10 cellular contexts compared by ENCODE assay signal in genomic region chr3:133487920-133488540, GRCh38.
DNase-seq lines count a peak whose midpoint lies in the region; ATAC-seq and TF ChIP-seq lines count a peak whose summit lies in the region.
"Had no signal": no experiment of that assay in that cellular context is flagged by ENCODE, and none has a peak within 500 bp of the region (broad histone marks: within the 10 kb centered on the region; RNA-seq: fewer than 3 reads in every experiment).

No MANE protein-coding gene starts in this region.

- no peaks in the 10 kb centered on the region for H3K36me3 ChIP-seq in heart left ventricle

- ATAC-seq in heart left ventricle, result no peak
- no peak for ATAC-seq in GM19351 (IDR thresholded peaks at IDR 0.05; ENCODE audit: unreplicated experiment)
- ATAC-seq in HG03342 (IDR thresholded peaks at IDR 0.05; ENCODE audit: unreplicated experiment), result no peak

- TF ChIP-seq CTCF in heart left ventricle (IDR thresholded peaks at IDR 0.05) (peak; percentile 40 to 72 (median 62)), foreskin fibroblast (IDR thresholded peaks at IDR 0.05; ENCODE audit: low read depth, low read length) (peak; percentile 43)

- no peak overlapping the region for H3K27ac ChIP-seq in heart left ventricle

- H3K4me1 ChIP-seq in heart left ventricle, result no peaks in the 10 kb centered on the region

- H3K4me3 ChIP-seq in heart left ventricle (no peak overlapping the region), foreskin fibroblast (ENCODE audit: low read depth in 1 of 2, low read length in 2 of 2) (no peak overlapping the region)

- WGBS in heart left ventricle, 4 donors, result 87 to 92% (median 88%) methylated on average over 1 of the region's 1 CpG

- no peaks in the 10 kb centered on the region for H3K27me3 ChIP-seq in heart left ventricle

- H3K9me3 ChIP-seq in heart left ventricle, result peaks cover 0 to 17% (median 4%) of the 10 kb centered on the region in 12 donors

- intact Hi-C loops in heart left ventricle (cut with DNase I) (loop anchor here in 3 of 10 donors (5.0 to 10.0 kb wide), 2 partner anchors 87 to 89 kb away; partner anchors contain the start of gene CDV3 (in 1 of the 3)), cardiac septum (cut with DNase I) (loop anchor here (5.0 kb wide), 1 partner anchor 89 kb away; no protein-coding TSS in a partner anchor)

- no peak for TF ChIP-seq POLR2A in heart left ventricle (IDR thresholded peaks at IDR 0.05)

- DNase-seq in heart left ventricle, result no peak
- DNase-seq in cardiac septum (ENCODE audit: low spot score), result no peak
- peak; percentile 37 to 43 for DNase-seq in activated CD8-positive, alpha-beta memory T cell treated with anti-CD3 and anti-CD28 coated beads for 4 hours (ENCODE audit: low read depth in 2 of 2)
- DNase-seq in foreskin fibroblast, result peak in 1 of 2 donors; percentile 67
- peak in 2 of 3 experiments; percentile 36 to 49 for DNase-seq in stimulated activated CD4-positive, alpha-beta T cell treated with anti-CD3 and anti-CD28 coated beads, TNF-alpha, amount 100 ng/mL, for 4 hours (ENCODE audit: low read depth in 3 of 3)
- no peak for DNase-seq in NCI-H1417 treated with DMSO at 0.1 percent for 48 hours (lab: John Stamatoyannopoulos, UW)
- DNase-seq: activated naive CD8-positive, alpha-beta T cell treated with anti-CD3 and anti-CD28 coated beads, Interleukin-2, amount 10 ng/mL, durations not matched to agents 7 days and 5 days; stimulated activated naive B cell treated with anti-CD40 and anti-IgM and Interleukin-4, amounts not matched to agents 10 μg/mL and 1 μg/mL and 100 μg/mL, for 72 hours had no signal

Comparison
In these comparisons a context has a peak if more than half of its experiments do, and no peak if none do; other contexts are left out.
1. DNase-seq: peak in activated CD8-positive, alpha-beta memory T cell treated with anti-CD3 and anti-CD28 coated beads for 4 hours (2 of 2) and stimulated activated CD4-positive, alpha-beta T cell treated with anti-CD3 and anti-CD28 coated beads, TNF-alpha, amount 100 ng/mL, for 4 hours (2 of 3); none in heart left ventricle (0 of 5), cardiac septum (single experiment) and NCI-H1417 treated with DMSO at 0.1 percent for 48 hours (single experiment).